ENCODE assay signal across 18 cellular contexts in the genomic region with DNA sequence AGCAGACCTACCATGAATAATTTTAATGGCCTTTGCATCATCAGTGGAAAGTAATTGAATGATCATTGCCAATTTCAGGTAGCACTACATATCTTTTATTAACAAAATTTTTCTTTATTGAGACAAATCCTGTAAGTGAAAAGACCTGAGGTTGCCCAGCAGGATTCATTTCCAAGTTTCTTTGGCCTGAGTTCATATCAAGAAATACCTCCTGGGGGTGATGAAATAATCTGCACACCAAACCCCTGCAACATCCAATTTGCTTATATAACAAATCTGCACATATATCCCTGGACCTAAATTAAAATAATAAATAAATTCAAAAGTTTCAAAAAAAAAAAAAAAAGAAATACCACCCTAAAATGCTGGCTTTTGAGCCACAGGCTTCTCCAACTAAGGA. TPM values are rescaled to one million over a fixed set of nuclear protein-coding genes. Genes with fewer than 3 reads are reported as not detected.
A peak's percentile ranks its signal among the peaks of the same experiment; 100 is the strongest.
DNase-seq lines count a peak whose midpoint lies in the region; ATAC-seq and TF ChIP-seq lines count a peak whose summit lies in the region.
"Had no signal": no experiment of that assay in that cellular context is flagged by ENCODE, and none has a peak within 500 bp of the region (broad histone marks: within the 10 kb centered on the region; RNA-seq: fewer than 3 reads in every experiment).

No MANE protein-coding gene starts in this region.

- no peak overlapping the region for H3K4ac ChIP-seq in IMR-90 (ENCODE audit: low read depth, low read length)

- H4K91ac ChIP-seq in IMR-90 (ENCODE audit: insufficient read depth, low read depth, low read length) = no peak overlapping the region

- peaks cover 2% of the 10 kb centered on the region for H3K27me3 Mint-ChIP-seq in activated naive CD8-positive, alpha-beta T cell

- H3K27ac ChIP-seq in ACC112 (ENCODE audit: low read depth, low read length) = peak overlapping the region; percentile 54; the same call in 1 of the 2 replicates
- H3K27ac ChIP-seq in IMR-90 (ENCODE audit: insufficient read depth, low read length) = no peak overlapping the region
- peak overlapping the region in 2 of 3 donors; percentile 56 to 75 for H3K27ac ChIP-seq in right lobe of liver
- H3K27ac ChIP-seq: SK-N-MC had no signal

- no TSS peak for BruUV-seq in IMR-90 (replicated peaks; lab: Mats Ljungman, UMichigan)

- TF ChIP-seq POLR2A in IMR-90 (IDR thresholded peaks at IDR 0.05; ENCODE audit: low read depth, low read length) = no peak
- no peak for TF ChIP-seq POLR2A in right lobe of liver (IDR thresholded peaks at IDR 0.05)

- H3K79me2 ChIP-seq in ACC112 (ENCODE audit: control insufficient read depth, insufficient read depth, low read length, unreplicated experiment) = no peaks in the 10 kb centered on the region

- H3K36me3 Mint-ChIP-seq in activated naive CD8-positive, alpha-beta T cell = no peaks in the 10 kb centered on the region

- no peaks in the 10 kb centered on the region for H3K9me3 ChIP-seq in IMR-90 (ENCODE audit: control insufficient read depth, insufficient read depth, low read length)
- no peaks in the 10 kb centered on the region for H3K9me3 ChIP-seq in right lobe of liver

- no peak overlapping the region for H3K4me2 ChIP-seq in IMR-90 (ENCODE audit: low read depth, low read length)

- no peak overlapping the region; a peak in 2 of 4 replicates for H4K8ac ChIP-seq in IMR-90 (ENCODE audit: low read depth in 2 of 2, low read length in 2 of 2)

- H2BK120ac ChIP-seq in IMR-90 (ENCODE audit: low read depth, low read length) = no peak overlapping the region

- H3K9me1 ChIP-seq in IMR-90 (ENCODE audit: insufficient read depth, low read length) = no peaks in the 10 kb centered on the region

- no peak overlapping the region for H4K5ac ChIP-seq in IMR-90 (ENCODE audit: low read depth, low read length)

- POLR2A ChIA-PET in IMR-90 (lab: Charles Lee; ENCODE audit: unreplicated experiment) = no interaction called here

- 0 out of 2 replicates have a peak overlapping the region, but pooled peaks have one; percentile 53 for H2AK5ac ChIP-seq in IMR-90 (ENCODE audit: low read depth, low read length)

- 0 out of 3 replicates have a peak overlapping the region, but pooled peaks have one; percentile 28 for H2BK15ac ChIP-seq in IMR-90 (ENCODE audit: low read depth, low read length)

- H3K4me1 Mint-ChIP-seq in activated naive CD8-positive, alpha-beta T cell (ENCODE audit: low read depth) = peaks cover 10% of the 10 kb centered on the region

- DNase-seq in IMR-90 (no peak), right lobe of liver (no peak), hypothalamus (lab: John Stamatoyannopoulos, UW) (no peak)
- DNase-seq: C1 segment of cervical spinal cord; DMS79 treated with DMSO at 0.1 percent for 48 hours; GOT3; MV-4-11; NCI-H1694 treated with DMSO at 0.1 percent for 48 hours; NCI-H748 treated with DMSO at 0.1 percent for 48 hours; NK-92 treated with Interleukin-12 subunit alpha and Interleukin-12 subunit beta, amount 100 ng/mL, for 24 hours; Right ventricle myocardium superior had no signal

- no peak overlapping the region for H2AK9ac ChIP-seq in IMR-90 (replicated peaks; ENCODE audit: low read depth, low read length, poor library complexity)

- H3K4me3 Mint-ChIP-seq in activated naive CD8-positive, alpha-beta T cell = peak overlapping the region; percentile 82

- TF ChIP-seq RAD21 in IMR-90 (IDR thresholded peaks at IDR 0.05; ENCODE audit: low read length) = no peak

- dilution Hi-C loops in IMR-90 (cut with HindIII; ENCODE audit: low sequenced_read_pairs, unreplicated experiment) = no loop called here

- H3K56ac ChIP-seq in IMR-90 (ENCODE audit: extremely low read depth, insufficient read depth, low read length) = no peak overlapping the region

- intact Hi-C loops in IMR-90 (cut with micrococcal nuclease) (no loop called here), right lobe of liver (cut with DNase I) (no loop called here)

- in situ Hi-C loops in IMR-90 (cut with MboI; ENCODE audit: low sequenced_read_pairs) = no loop called here

- no peaks in the 10 kb centered on the region for H3K9me3 Mint-ChIP-seq in activated naive CD8-positive, alpha-beta T cell (ENCODE audit: low read depth)

- H3K23ac ChIP-seq in IMR-90 (ENCODE audit: low read depth, low read length) = no peak overlapping the region

- H3K4me1 ChIP-seq in ACC112 (ENCODE audit: control insufficient read depth, insufficient read depth, low read length, unreplicated experiment) = peaks cover 21% of the 10 kb centered on the region
- H3K4me1 ChIP-seq in IMR-90 (ENCODE audit: control insufficient read depth, insufficient read depth, low read length) = peaks cover 9% of the 10 kb centered on the region
- peaks cover 0 to 11% (median 0%) of the 10 kb centered on the region in 4 donors for H3K4me1 ChIP-seq in right lobe of liver

- no peaks in the 10 kb centered on the region for H4K20me1 ChIP-seq in IMR-90 (ENCODE audit: insufficient read depth, low read length)

- H3K27me3 ChIP-seq in ACC112 (ENCODE audit: insufficient read depth, low read length) = no peaks in the 10 kb centered on the region
- H3K27me3 ChIP-seq in IMR-90 (ENCODE audit: control insufficient read depth, insufficient read depth, low read length) = no peaks in the 10 kb centered on the region
- H3K27me3 ChIP-seq in right lobe of liver = no peaks in the 10 kb centered on the region

- no peak overlapping the region; the same call in 1 of the 2 replicates for H3K18ac ChIP-seq in IMR-90 (ENCODE audit: low read depth, low read length)

- H3K79me1 ChIP-seq in IMR-90 (ENCODE audit: low read depth in 1 of 2, low read length in 2 of 2) = no peaks in the 10 kb centered on the region

- ATAC-seq in IMR-90 (ENCODE audit: low read depth) = no peak
- ATAC-seq in right lobe of liver = peak in 3 of 4 donors; percentile 27 to 68 (median 66)
- ATAC-seq in HG02642 (IDR thresholded peaks at IDR 0.05; ENCODE audit: poor library complexity, unreplicated experiment) = no peak
- no peak for ATAC-seq in GM18868 (IDR thresholded peaks at IDR 0.05; ENCODE audit: unreplicated experiment)
- no peak for ATAC-seq in GM18867 (IDR thresholded peaks at IDR 0.05; ENCODE audit: unreplicated experiment)
- ATAC-seq: K562 had no signal

- no peaks in the 10 kb centered on the region for H3K36me3 ChIP-seq in ACC112 (ENCODE audit: insufficient read depth, low read length)
- H3K36me3 ChIP-seq in IMR-90 (ENCODE audit: control insufficient read depth, insufficient read depth, low read length) = no peaks in the 10 kb centered on the region
- H3K36me3 ChIP-seq in right lobe of liver = no peaks in the 10 kb centered on the region

- no peak overlapping the region; the same call in 1 of the 2 replicates for H3K14ac ChIP-seq in IMR-90 (replicated peaks; ENCODE audit: low read depth, low read length)

- TF ChIP-seq CTCF in IMR-90 (conservative IDR thresholded peaks at IDR 0.05; ENCODE audit: low read depth, low read length) (no peak), right lobe of liver (IDR thresholded peaks at IDR 0.05) (no peak)

- peak overlapping the region; percentile 67; the same call in 1 of the 2 replicates for H3K4me3 ChIP-seq in ACC112 (ENCODE audit: low read depth, low read length)
- no peak overlapping the region for H3K4me3 ChIP-seq in IMR-90 (ENCODE audit: insufficient read depth, low read depth, low read length)
- peak overlapping the region in 1 of 3 donors; percentile 10 for H3K4me3 ChIP-seq in right lobe of liver
- H3K4me3 ChIP-seq: K562, SK-N-MC had no signal

- H2AFZ ChIP-seq in ACC112 (ENCODE audit: low read length, unreplicated experiment) (peak overlapping the region; percentile 99), IMR-90 (replicated peaks; ENCODE audit: low read length, poor library complexity) (no peak overlapping the region)

- H3K27ac Mint-ChIP-seq in activated naive CD8-positive, alpha-beta T cell = peak overlapping the region; percentile 46

- no peak overlapping the region for H3K9ac ChIP-seq in IMR-90 (ENCODE audit: low read depth, low read length)

- CTCF ChIA-PET in IMR-90 (lab: Yijun Ruan, JAX) = no interaction called here

- H2BK5ac ChIP-seq in IMR-90 (ENCODE audit: low read depth, low read length, poor library complexity, severe bottlenecking) = no peak overlapping the region

- no peak overlapping the region for H2BK20ac ChIP-seq in IMR-90 (ENCODE audit: low read depth, low read length)

TF ChIP-seq in IMR-90, 13 proteins besides CTCF, POLR2A, EP300 and RAD21:
- TF ChIP-seq CHD1 (IDR thresholded peaks at IDR 0.05; ENCODE audit: low read depth, low read length) (no peak), MXI1 (IDR thresholded peaks at IDR 0.05; ENCODE audit: borderline replicate concordance, low read depth, low read length) (no peak), MAZ (IDR thresholded peaks at IDR 0.05; ENCODE audit: borderline replicate concordance, low read depth, low read length) (no peak), RCOR1 (IDR thresholded peaks at IDR 0.05; ENCODE audit: insufficient replicate concordance, low read length) (no peak), MAFK (IDR thresholded peaks at IDR 0.05; ENCODE audit: low read depth, low read length) (no peak), BHLHE40 (IDR thresholded peaks at IDR 0.05; ENCODE audit: low read depth, low read length) (no peak)

RNA-seq across cellular contexts. Expression of gene ZNF281, which starts 27.3 kb away (rescaled TPM):
- 37.5 and 38.0 TPM in 2 replicates for total RNA-seq in IMR-90 (2012; rRNA removed)
- 5.4 and 7.0 TPM in 2 replicates for polyA plus RNA-seq in IMR-90 (2012; rRNA removed)
- polyA plus RNA-seq in IMR-90 (2012; cell fraction: cytosol; rRNA removed) = 1.1 and 1.7 TPM in 2 replicates
- 2.1 and 9.7 TPM in 2 replicates for polyA plus RNA-seq in IMR-90 (2012; cell fraction: nucleus; rRNA removed; ENCODE audit: low replicate concordance)
- total RNA-seq in right lobe of liver = 10 to 100 TPM; 12.6 to 15.2 (median 13.8) TPM

Comparison
In these comparisons a context has a peak if more than half of its experiments do, and no peak if none do; other contexts are left out.
1. ATAC-seq: peak in right lobe of liver (3 of 4); none in IMR-90 (single experiment), HG02642 (single experiment), GM18868 (single experiment) and GM18867 (single experiment).